1 cellular context compared by ENCODE assay signal in the genomic region with DNA sequence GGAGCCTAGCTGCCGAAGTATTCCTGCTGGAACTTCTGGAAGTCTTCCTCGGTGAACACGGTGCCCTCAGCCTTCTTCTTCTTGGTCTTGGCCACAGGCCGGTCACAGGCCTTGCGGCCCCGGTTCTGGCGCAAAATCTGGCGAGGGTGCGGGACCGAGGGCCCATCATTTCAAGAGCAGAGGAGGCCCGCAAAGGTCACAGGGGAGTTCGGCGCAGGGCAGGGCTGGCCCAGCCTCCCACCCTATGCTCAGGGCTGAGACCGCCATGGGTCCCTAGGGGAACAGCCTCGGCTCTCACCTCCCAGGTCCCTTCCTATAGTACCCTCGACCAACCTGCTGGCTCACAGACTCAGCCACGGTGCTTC.
TF ChIP-seq lines count a peak whose summit lies in the region.

No MANE protein-coding gene starts in this region.

TF ChIP-seq in GM12878, 131 proteins besides CTCF, POLR2A, EP300 and RAD21 (continued from another document):
- no peak for TF ChIP-seq ATF3 (IDR thresholded peaks at IDR 0.05; ENCODE audit: borderline replicate concordance, extremely low read depth, low read depth, low read length)
